ENCODE assay signal across 7 cellular contexts in genomic region chr7:156012412-156012811, GRCh38.
"Had no signal": no experiment of that assay in that cellular context is flagged by ENCODE, and none has a peak within 500 bp of the region (broad histone marks: within the 10 kb centered on the region; RNA-seq: fewer than 3 reads in every experiment).

No MANE protein-coding gene starts in this region.

- H3K4me3 ChIP-seq: GM23248, HAP-1 had no signal

- ATAC-seq: HCT116 had no signal

- FAIRE-seq: HTR-8/SVneo had no signal

- H3K27ac ChIP-seq: GM23248 had no signal

- DNase-seq: GM23248, GOT3, H7, KG1 had no signal

- H3K9me3 ChIP-seq: HAP-1 had no signal

- H3K36me3 ChIP-seq: HAP-1 had no signal

- H2AFZ ChIP-seq: GM23248 had no signal

- H3K4me1 ChIP-seq: HAP-1 had no signal

- H3K9ac ChIP-seq: GM23248 had no signal
